In the genomic region with DNA sequence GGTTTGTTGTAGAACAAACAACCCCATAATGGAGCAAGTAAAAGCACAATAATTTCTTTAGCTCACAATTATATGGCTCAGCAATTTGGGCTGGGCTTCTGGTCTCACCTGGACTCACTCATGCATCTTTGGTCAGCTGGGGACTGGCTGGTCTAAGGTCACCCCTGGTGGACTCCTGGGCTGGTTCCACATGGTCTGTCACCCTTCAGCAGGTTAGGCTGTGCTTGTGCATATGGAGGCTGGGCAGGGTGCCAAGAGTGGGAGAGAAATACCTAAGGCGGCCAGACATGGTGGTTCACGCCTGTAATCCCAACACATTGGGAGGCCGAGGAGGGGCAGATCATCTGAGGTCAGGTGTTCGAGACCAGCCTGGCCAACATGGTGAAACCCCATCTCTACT, we compare ENCODE assay signal across 1 cellular context.
TF ChIP-seq lines count a peak whose summit lies in the region.

No MANE protein-coding gene starts in this region.

TF ChIP-seq in HCT116, 20 proteins besides CTCF, POLR2A, EP300 and RAD21 (continued from another document):
- TF ChIP-seq, protein P1, sequence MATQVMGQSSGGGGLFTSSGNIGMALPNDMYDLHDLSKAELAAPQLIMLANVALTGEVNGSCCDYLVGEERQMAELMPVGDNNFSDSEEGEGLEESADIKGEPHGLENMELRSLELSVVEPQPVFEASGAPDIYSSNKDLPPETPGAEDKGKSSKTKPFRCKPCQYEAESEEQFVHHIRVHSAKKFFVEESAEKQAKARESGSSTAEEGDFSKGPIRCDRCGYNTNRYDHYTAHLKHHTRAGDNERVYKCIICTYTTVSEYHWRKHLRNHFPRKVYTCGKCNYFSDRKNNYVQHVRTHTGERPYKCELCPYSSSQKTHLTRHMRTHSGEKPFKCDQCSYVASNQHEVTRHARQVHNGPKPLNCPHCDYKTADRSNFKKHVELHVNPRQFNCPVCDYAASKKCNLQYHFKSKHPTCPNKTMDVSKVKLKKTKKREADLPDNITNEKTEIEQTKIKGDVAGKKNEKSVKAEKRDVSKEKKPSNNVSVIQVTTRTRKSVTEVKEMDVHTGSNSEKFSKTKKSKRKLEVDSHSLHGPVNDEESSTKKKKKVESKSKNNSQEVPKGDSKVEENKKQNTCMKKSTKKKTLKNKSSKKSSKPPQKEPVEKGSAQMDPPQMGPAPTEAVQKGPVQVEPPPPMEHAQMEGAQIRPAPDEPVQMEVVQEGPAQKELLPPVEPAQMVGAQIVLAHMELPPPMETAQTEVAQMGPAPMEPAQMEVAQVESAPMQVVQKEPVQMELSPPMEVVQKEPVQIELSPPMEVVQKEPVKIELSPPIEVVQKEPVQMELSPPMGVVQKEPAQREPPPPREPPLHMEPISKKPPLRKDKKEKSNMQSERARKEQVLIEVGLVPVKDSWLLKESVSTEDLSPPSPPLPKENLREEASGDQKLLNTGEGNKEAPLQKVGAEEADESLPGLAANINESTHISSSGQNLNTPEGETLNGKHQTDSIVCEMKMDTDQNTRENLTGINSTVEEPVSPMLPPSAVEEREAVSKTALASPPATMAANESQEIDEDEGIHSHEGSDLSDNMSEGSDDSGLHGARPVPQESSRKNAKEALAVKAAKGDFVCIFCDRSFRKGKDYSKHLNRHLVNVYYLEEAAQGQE (IDR thresholded peaks at IDR 0.05; ENCODE audit: low read depth) = no peak
- TF ChIP-seq ZFX (IDR thresholded peaks at IDR 0.05) = no peak
- TF ChIP-seq SIN3A (IDR thresholded peaks at IDR 0.05; ENCODE audit: low read depth) = no peak
TF ChIP-seq in HCT116: peak in this region for 0.
